ENCODE assay signal across 21 cellular contexts in the genomic region with DNA sequence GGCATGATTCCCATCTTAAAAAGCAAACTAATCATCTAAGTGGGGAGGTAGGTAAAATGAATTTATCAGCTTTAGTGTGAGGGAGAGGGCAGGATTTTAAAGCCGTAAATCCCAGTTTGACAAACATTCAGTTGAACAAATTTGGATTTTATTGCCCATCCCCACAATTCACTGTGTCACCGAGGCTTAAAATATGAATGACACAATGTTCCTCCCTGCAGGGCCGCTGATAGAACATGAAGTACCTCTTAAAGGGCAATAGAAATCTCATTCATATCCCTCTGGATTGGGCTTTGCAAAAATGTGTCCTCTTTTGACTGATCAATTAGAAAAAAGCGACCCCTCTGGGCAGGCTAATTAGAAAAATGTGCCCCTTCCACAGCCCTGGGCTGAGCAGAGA.
"Had no signal": no experiment of that assay in that cellular context is flagged by ENCODE, and none has a peak within 500 bp of the region (broad histone marks: within the 10 kb centered on the region; RNA-seq: fewer than 3 reads in every experiment).

No MANE protein-coding gene starts in this region.

- H3K4me1 Mint-ChIP-seq: memory B cell; naive thymus-derived CD4-positive, alpha-beta T cell; stimulated activated memory B cell treated with anti-CD40 and anti-IgM and Interleukin-4, amounts not matched to agents 10 μg/mL and 1 μg/mL and 100 μg/mL, for 72 hours had no signal

- H3K36me3 ChIP-seq: prostate gland, spleen, tibial artery, upper lobe of right lung, uterus had no signal

- H3K36me3 Mint-ChIP-seq: naive thymus-derived CD4-positive, alpha-beta T cell; stimulated activated memory B cell treated with anti-CD40 and anti-IgM and Interleukin-4, amounts not matched to agents 10 μg/mL and 1 μg/mL and 100 μg/mL, for 72 hours had no signal

- H3K27me3 ChIP-seq: spleen, testis, upper lobe of right lung, uterus had no signal

- ATAC-seq: naive thymus-derived CD4-positive, alpha-beta T cell; right cardiac atrium; stimulated activated memory B cell treated with anti-CD40 and anti-IgM and Interleukin-4, amounts not matched to agents 10 μg/mL and 1 μg/mL and 100 μg/mL, for 72 hours; stimulated activated naive CD8-positive, alpha-beta T cell treated with anti-CD3 and anti-CD28 coated beads, Interleukin-15, Interleukin-2, amounts not matched to agents 100 U/mL and 50 U/mL, for 24 hours; upper lobe of right lung had no signal

- H3K27ac Mint-ChIP-seq: memory B cell; naive thymus-derived CD4-positive, alpha-beta T cell; nephron; stimulated activated memory B cell treated with anti-CD40 and anti-IgM and Interleukin-4, amounts not matched to agents 10 μg/mL and 1 μg/mL and 100 μg/mL, for 72 hours had no signal

- H3K4me1 ChIP-seq: prostate gland, spleen, testis, tibial artery, upper lobe of right lung, uterus had no signal

- H3K9me3 ChIP-seq: prostate gland, testis, upper lobe of right lung, uterus had no signal

- DNase-seq: dorsolateral prefrontal cortex; effector CD4-positive, alpha-beta T cell; foreskin melanocyte; glutamatergic neuron; midbrain; naive thymus-derived CD4-positive, alpha-beta T cell; nucleus accumbens; right cardiac atrium; spleen; stimulated activated CD4-positive, alpha-beta T cell treated with anti-CD3 and anti-CD28 coated beads, Interleukin-4, amount 100 ng/mL, for 4 hours; stimulated activated naive CD8-positive, alpha-beta T cell treated with anti-CD3 and anti-CD28 coated beads, Interleukin-15, Interleukin-2, amounts not matched to agents 100 U/mL and 50 U/mL, for 24 hours; testis; tibial artery; upper lobe of right lung; uterus had no signal

- H3K4me3 ChIP-seq: dorsolateral prefrontal cortex, lung, prostate gland, skin epidermis, spleen, testis, tibial artery, upper lobe of right lung, uterus had no signal

- H3K27ac ChIP-seq: dorsolateral prefrontal cortex, prostate gland, skin epidermis, spleen, testis, tibial artery, upper lobe of right lung, uterus had no signal

- H3K4me3 Mint-ChIP-seq: memory B cell; naive thymus-derived CD4-positive, alpha-beta T cell; nephron; stimulated activated memory B cell treated with anti-CD40 and anti-IgM and Interleukin-4, amounts not matched to agents 10 μg/mL and 1 μg/mL and 100 μg/mL, for 72 hours had no signal
